ENCODE assay signal across 1 cellular context in genomic region chr17:72590382-72590781, GRCh38.
TF ChIP-seq lines count a peak whose summit lies in the region.

No MANE protein-coding gene starts in this region.

TF ChIP-seq in WTC11, 78 proteins besides CTCF, POLR2A, EP300 and RAD21 (continued from another document):
- no peak for TF ChIP-seq NFATC4 (CRISPR knock-in tag; IDR thresholded peaks at IDR 0.05)
- no peak for TF ChIP-seq CREM (CRISPR knock-in tag; IDR thresholded peaks at IDR 0.05)
- TF ChIP-seq NR3C1 (CRISPR knock-in tag; conservative IDR thresholded peaks at IDR 0.05; ENCODE audit: low read depth), result no peak
- no peak for TF ChIP-seq CREB1 (CRISPR knock-in tag; IDR thresholded peaks at IDR 0.05)
- no peak for TF ChIP-seq ZNF416 (CRISPR knock-in tag; IDR thresholded peaks at IDR 0.05)
- no peak for TF ChIP-seq OVOL2 (CRISPR knock-in tag; IDR thresholded peaks at IDR 0.05; ENCODE audit: borderline replicate concordance)
- TF ChIP-seq ZNF263 (CRISPR knock-in tag; IDR thresholded peaks at IDR 0.05; ENCODE audit: low read depth), result no peak
- no peak for TF ChIP-seq ZNF423 (CRISPR knock-in tag; IDR thresholded peaks at IDR 0.05)
